Comparison of ENCODE assay signal across 1 cellular context in genomic region chr3:121594850-121595249, GRCh38.
TF ChIP-seq lines count a peak whose summit lies in the region.

No MANE protein-coding gene starts in this region.

TF ChIP-seq in HepG2, 621 proteins besides CTCF, POLR2A, EP300 and RAD21 (continues in another document):
- TF ChIP-seq ZNF614 (CRISPR knock-in tag; IDR thresholded peaks at IDR 0.05; ENCODE audit: borderline replicate concordance) (no peak), FOXA3 (CRISPR knock-in tag; IDR thresholded peaks at IDR 0.05) (peak; percentile 55), ESRRA (CRISPR knock-in tag; IDR thresholded peaks at IDR 0.05; ENCODE audit: low read depth) (peak; percentile 43; the same call in 1 of the 2 replicates), SP1 (IDR thresholded peaks at IDR 0.05) (no peak), SP1 (CRISPR knock-in tag; IDR thresholded peaks at IDR 0.05) (no peak), ZNF296 (CRISPR knock-in tag; conservative IDR thresholded peaks at IDR 0.05) (no peak), FOXP1 (IDR thresholded peaks at IDR 0.05) (no peak), FOXP1 (CRISPR knock-in tag; IDR thresholded peaks at IDR 0.05) (peak; percentile 36; the same call in 1 of the 2 replicates), HINFP (CRISPR knock-in tag; IDR thresholded peaks at IDR 0.05; ENCODE audit: low read depth) (no peak), SMAD9 (CRISPR knock-in tag; IDR thresholded peaks at IDR 0.05) (no peak), ZFP36 (IDR thresholded peaks at IDR 0.05; ENCODE audit: borderline replicate concordance, low read depth, low read length, partially characterized antibody) (no peak), NR2F1 (CRISPR knock-in tag; IDR thresholded peaks at IDR 0.05) (peak; percentile 58 to 75; a peak in 2 of 4 replicates), PAXIP1 (CRISPR knock-in tag; conservative IDR thresholded peaks at IDR 0.05) (peak; percentile 59), ZKSCAN1 (IDR thresholded peaks at IDR 0.05; ENCODE audit: low read length) (no peak), ZNF546 (CRISPR knock-in tag; conservative IDR thresholded peaks at IDR 0.05) (no peak), TERF1 (CRISPR knock-in tag; IDR thresholded peaks at IDR 0.05) (no peak), ZNF44 (CRISPR knock-in tag; IDR thresholded peaks at IDR 0.05) (no peak), NR2F6 (IDR thresholded peaks at IDR 0.05) (peak; percentile 60), NR2F6 (CRISPR knock-in tag; IDR thresholded peaks at IDR 0.05) (peak; percentile 68), AHDC1 (CRISPR knock-in tag; IDR thresholded peaks at IDR 0.05; ENCODE audit: borderline replicate concordance) (peak; percentile 66; the same call in 1 of the 2 replicates), NKX3-1 (CRISPR knock-in tag; IDR thresholded peaks at IDR 0.05) (no peak), ZBTB46 (CRISPR knock-in tag; IDR thresholded peaks at IDR 0.05; ENCODE audit: borderline replicate concordance) (no peak), SMAD3 (CRISPR knock-in tag; IDR thresholded peaks at IDR 0.05) (0 out of 2 replicates have a peak, but pooled peaks have one; percentile 22), NR2C2 (CRISPR knock-in tag; IDR thresholded peaks at IDR 0.05; ENCODE audit: borderline replicate concordance) (peak; percentile 66; the same call in 1 of the 2 replicates), ZNF678 (CRISPR knock-in tag; IDR thresholded peaks at IDR 0.05) (no peak), JUNB (CRISPR knock-in tag; IDR thresholded peaks at IDR 0.05; ENCODE audit: borderline replicate concordance) (no peak), LBX2 (CRISPR knock-in tag; IDR thresholded peaks at IDR 0.05; ENCODE audit: borderline replicate concordance) (no peak), AKNA (CRISPR knock-in tag; IDR thresholded peaks at IDR 0.05; ENCODE audit: borderline replicate concordance) (no peak), TP53 (CRISPR knock-in tag; conservative IDR thresholded peaks at IDR 0.05) (no peak), ZFP36L2 (CRISPR knock-in tag; IDR thresholded peaks at IDR 0.05) (no peak), SOX6 (IDR thresholded peaks at IDR 0.05) (no peak), SOX6 (CRISPR knock-in tag; IDR thresholded peaks at IDR 0.05) (peak; percentile 11; the same call in 1 of the 2 replicates), ARID5B (CRISPR knock-in tag; IDR thresholded peaks at IDR 0.05) (peak; percentile 80), GATAD2A (CRISPR knock-in tag; IDR thresholded peaks at IDR 0.05) (peak; percentile 48; the same call in 1 of the 2 replicates), PLRG1 (conservative IDR thresholded peaks at IDR 0.05) (no peak), RARA (CRISPR knock-in tag; IDR thresholded peaks at IDR 0.05) (0 out of 2 replicates have a peak, but pooled peaks have one; percentile 44), RXRB (CRISPR knock-in tag; IDR thresholded peaks at IDR 0.05; ENCODE audit: borderline replicate concordance) (peak; percentile 81), ZSCAN31 (CRISPR knock-in tag; IDR thresholded peaks at IDR 0.05; ENCODE audit: low read depth) (no peak), ZNF841 (CRISPR knock-in tag; IDR thresholded peaks at IDR 0.05; ENCODE audit: borderline replicate concordance) (no peak)
